ENCODE assay signal across 8 cellular contexts in genomic region chr2:69946351-69947077, GRCh38. TPM values are rescaled to one million over a fixed set of nuclear protein-coding genes. Genes with fewer than 3 reads are reported as not detected.
DNase-seq lines count a peak whose midpoint lies in the region; ATAC-seq and TF ChIP-seq lines count a peak whose summit lies in the region.

No MANE protein-coding gene starts in this region.

- peak overlapping the region; percentile 39 to 69 for H3K27ac ChIP-seq in esophagus (ENCODE audit: low read depth in 2 of 2, low read length in 1 of 2)

- no peaks in the 10 kb centered on the region for H3K9me3 Mint-ChIP-seq in activated CD4-positive, alpha-beta T cell treated with anti-CD3 and anti-CD28 coated beads, Interleukin-2, amount 10 ng/mL, durations not matched to agents 24 days and 14 days
- H3K9me3 Mint-ChIP-seq in nephron progenitor cell: no peaks in the 10 kb centered on the region

- DNase-seq in AG08395 (ENCODE audit: low spot score) (peak; percentile 62), HT1080 (ENCODE audit: low read depth) (peak; percentile 85), nephron progenitor cell (no peak), NCI-H1694 treated with DMSO at 0.1 percent for 48 hours (lab: John Stamatoyannopoulos, UW) (no peak)
- DNase-seq in activated CD4-positive, alpha-beta T cell treated with anti-CD3 and anti-CD28 coated beads, Interleukin-2, amount 10 ng/mL, durations not matched to agents 24 days and 14 days: peak; percentile 92
- peak; percentile 45 for DNase-seq in stimulated activated CD8-positive, alpha-beta memory T cell treated with anti-CD3 and anti-CD28 coated beads, Interleukin-12 subunit alpha, Interleukin-12 subunit beta, amount 100 ng/mL, for 1 hour (ENCODE audit: low read depth)

- H3K36me3 Mint-ChIP-seq in activated CD4-positive, alpha-beta T cell treated with anti-CD3 and anti-CD28 coated beads, Interleukin-2, amount 10 ng/mL, durations not matched to agents 24 days and 14 days (ENCODE audit: low read depth): peaks cover 18% of the 10 kb centered on the region
- H3K36me3 Mint-ChIP-seq in nephron progenitor cell (ENCODE audit: low read depth): peaks cover 5% of the 10 kb centered on the region

- H3K4me3 ChIP-seq in esophagus (ENCODE audit: low read depth in 1 of 2, low read length in 2 of 2): no peak overlapping the region

- no peak for TF ChIP-seq CTCF in nephron progenitor cell (IDR thresholded peaks at IDR 0.05)

- H3K27me3 ChIP-seq in esophagus (ENCODE audit: control insufficient read depth in 1 of 2, insufficient read depth in 2 of 2, low read length in 2 of 2): no peaks in the 10 kb centered on the region

- H3K4me1 Mint-ChIP-seq in activated CD4-positive, alpha-beta T cell treated with anti-CD3 and anti-CD28 coated beads, Interleukin-2, amount 10 ng/mL, durations not matched to agents 24 days and 14 days: peaks cover 40% of the 10 kb centered on the region
- peaks cover 20% of the 10 kb centered on the region for H3K4me1 Mint-ChIP-seq in nephron progenitor cell

- intact Hi-C loops in activated CD4-positive, alpha-beta T cell treated with anti-CD3 and anti-CD28 coated beads, Interleukin-2, amount 10 ng/mL, durations not matched to agents 24 days and 14 days (cut with micrococcal nuclease): loop anchor here (1.0 to 5.0 kb wide), 5 partner anchors 12 to 196 kb away; partner anchors contain the start of genes MXD1 and PCBP1

- no peaks in the 10 kb centered on the region for H3K9me3 ChIP-seq in esophagus (ENCODE audit: control insufficient read depth in 2 of 2, insufficient read depth in 1 of 2, low read depth in 1 of 2, low read length in 1 of 2)

- peaks cover 0 to 5% of the 10 kb centered on the region in 2 donors for H3K4me1 ChIP-seq in esophagus (ENCODE audit: control insufficient read depth in 2 of 2, insufficient read depth in 2 of 2, low read length in 1 of 2)

- peak; percentile 70 for ATAC-seq in GM19351 (IDR thresholded peaks at IDR 0.05; ENCODE audit: unreplicated experiment)

- peaks cover 6 to 8% of the 10 kb centered on the region in 2 donors for H3K36me3 ChIP-seq in esophagus (ENCODE audit: control insufficient read depth in 2 of 2, insufficient read depth in 2 of 2, low read length in 1 of 2)

- no peaks in the 10 kb centered on the region for H3K27me3 Mint-ChIP-seq in activated CD4-positive, alpha-beta T cell treated with anti-CD3 and anti-CD28 coated beads, Interleukin-2, amount 10 ng/mL, durations not matched to agents 24 days and 14 days
- H3K27me3 Mint-ChIP-seq in nephron progenitor cell (ENCODE audit: low read depth, poor library complexity): peaks cover 4% of the 10 kb centered on the region

- H3K4me3 Mint-ChIP-seq in activated CD4-positive, alpha-beta T cell treated with anti-CD3 and anti-CD28 coated beads, Interleukin-2, amount 10 ng/mL, durations not matched to agents 24 days and 14 days: peak overlapping the region; percentile 56
- H3K4me3 Mint-ChIP-seq in nephron progenitor cell: no peak overlapping the region

- WGBS in esophagus, 2 donors: 57 to 60% methylated on average over 12 of the region's 12 CpGs

- peak overlapping the region; percentile 90 for H3K27ac Mint-ChIP-seq in activated CD4-positive, alpha-beta T cell treated with anti-CD3 and anti-CD28 coated beads, Interleukin-2, amount 10 ng/mL, durations not matched to agents 24 days and 14 days
- no peak overlapping the region for H3K27ac Mint-ChIP-seq in nephron progenitor cell

RNA-seq across cellular contexts. Expression of gene ASPRV1, which starts 14.9 kb away (rescaled TPM):
- 0.35 and 0.47 TPM in 2 replicates for total RNA-seq in HT1080 (2014; rRNA removed; shearing (Covaris generic))
- 0.17 and 0.36 TPM in 2 replicates for polyA plus RNA-seq in HT1080 (2015; cell fraction: cytosol; rRNA removed)
- 0.10 and 0.23 TPM in 2 replicates for polyA plus RNA-seq in HT1080 (2015; cell fraction: nucleus; rRNA removed)
- total RNA-seq in activated CD4-positive, alpha-beta T cell treated with anti-CD3 and anti-CD28 coated beads, Interleukin-2, amount 10 ng/mL, durations not matched to agents 24 days and 14 days: 0.75 and 1.4 TPM in 2 replicates
- under 1 TPM; 0.45 to 0.71 TPM for polyA plus RNA-seq in esophagus

RNA-seq across cellular contexts. Expression of gene MXD1, which starts 31.6 kb away (rescaled TPM):
- 3.5 and 4.6 TPM in 2 replicates for total RNA-seq in HT1080 (2014; rRNA removed; shearing (Covaris generic))
- 7.0 and 10.4 TPM in 2 replicates for polyA plus RNA-seq in HT1080 (2015; cell fraction: cytosol; rRNA removed)
- 20.1 and 25.4 TPM in 2 replicates for polyA plus RNA-seq in HT1080 (2015; cell fraction: nucleus; rRNA removed)
- 11.7 and 12.6 TPM in 2 replicates for total RNA-seq in activated CD4-positive, alpha-beta T cell treated with anti-CD3 and anti-CD28 coated beads, Interleukin-2, amount 10 ng/mL, durations not matched to agents 24 days and 14 days
- polyA plus RNA-seq in esophagus: 100 to 1,000 TPM in 1 of 2 donors, 10 to 100 TPM in 1; 75.9 to 140 TPM

RNA-seq across cellular contexts. Expression of gene SNRNP27, which starts 52.8 kb away (rescaled TPM):
- total RNA-seq in HT1080 (2014; rRNA removed; shearing (Covaris generic)): 48.6 and 61.7 TPM in 2 replicates
- 66.8 and 76.0 TPM in 2 replicates for polyA plus RNA-seq in HT1080 (2015; cell fraction: cytosol; rRNA removed)
- 36.5 and 40.0 TPM in 2 replicates for polyA plus RNA-seq in HT1080 (2015; cell fraction: nucleus; rRNA removed)
- total RNA-seq in activated CD4-positive, alpha-beta T cell treated with anti-CD3 and anti-CD28 coated beads, Interleukin-2, amount 10 ng/mL, durations not matched to agents 24 days and 14 days: 61.1 and 63.3 TPM in 2 replicates
- polyA plus RNA-seq in esophagus: 10 to 100 TPM; 22.0 to 24.4 TPM

Comparison
In these comparisons a context has a peak if more than half of its experiments do, and no peak if none do; other contexts are left out.
1. DNase-seq: peak in AG08395 (single experiment), HT1080 (single experiment), activated CD4-positive, alpha-beta T cell treated with anti-CD3 and anti-CD28 coated beads, Interleukin-2, amount 10 ng/mL, durations not matched to agents 24 days and 14 days (single experiment) and stimulated activated CD8-positive, alpha-beta memory T cell treated with anti-CD3 and anti-CD28 coated beads, Interleukin-12 subunit alpha, Interleukin-12 subunit beta, amount 100 ng/mL, for 1 hour (single experiment); none in nephron progenitor cell (single experiment) and NCI-H1694 treated with DMSO at 0.1 percent for 48 hours (single experiment).